In genomic region chr1:45895406-45895805, GRCh38 we compare ENCODE assay signal across 19 cellular contexts.
DNase-seq lines count a peak whose midpoint lies in the region; ATAC-seq and TF ChIP-seq lines count a peak whose summit lies in the region.
"Had no signal": no experiment of that assay in that cellular context is flagged by ENCODE, and none has a peak within 500 bp of the region (broad histone marks: within the 10 kb centered on the region; RNA-seq: fewer than 3 reads in every experiment).

No MANE protein-coding gene starts in this region.

- CTCF ChIA-PET in Panc1 (lab: Charles Lee), result no interaction called here
- CTCF ChIA-PET in GM10248 (lab: Yijun Ruan, JAX), result interaction anchor here (0.8 to 1.8 kb wide), 3 partner anchors 11 to 36 kb away, joined by 3 to 5 read pairs (median 3); no protein-coding TSS in a partner anchor
- CTCF ChIA-PET in WTC11 (lab: Charles Lee), result no interaction called here

- H3K27me3 ChIP-seq in Panc1 (ENCODE audit: control insufficient read depth, insufficient read depth, low read length), result no peaks in the 10 kb centered on the region
- H3K27me3 ChIP-seq: BLaER1 had no signal

- H3K36me3 Mint-ChIP-seq in WTC11, result peaks cover 4% of the 10 kb centered on the region; the same call in 1 of the 2 replicates
- H3K36me3 Mint-ChIP-seq: CD8-positive, alpha-beta memory T cell had no signal

- peaks cover 3% of the 10 kb centered on the region; the same call in 1 of the 2 replicates for H3K9me3 Mint-ChIP-seq in WTC11
- H3K9me3 Mint-ChIP-seq: CD4-positive, alpha-beta T cell; CD8-positive, alpha-beta memory T cell; HFFc6 had no signal

- no peak overlapping the region for H3K27ac ChIP-seq in Panc1 (ENCODE audit: low read length)
- H3K27ac ChIP-seq: BLaER1, C4-2B had no signal

- H3K4me3 ChIP-seq in Panc1 (ENCODE audit: low read depth in 2 of 2, low read length in 2 of 2), result no peak overlapping the region
- no peak overlapping the region for H3K4me3 ChIP-seq in choroid plexus epithelial cell (ENCODE audit: low read depth, low read length)
- H3K4me3 ChIP-seq in epithelial cell of esophagus (ENCODE audit: low read length), result no peak overlapping the region
- H3K4me3 ChIP-seq: BLaER1, HAP-1 had no signal

- H3K27ac Mint-ChIP-seq in WTC11, result no peak overlapping the region
- H3K27ac Mint-ChIP-seq: B cell; CD4-positive, alpha-beta T cell; HFFc6 had no signal

- in situ Hi-C loops in Panc1 (cut with HindIII; ENCODE audit: low pct_unique_long_range_greater_than_20kb, low sequenced_read_pairs), result no loop called here

- no peaks in the 10 kb centered on the region for H3K27me3 Mint-ChIP-seq in WTC11 (ENCODE audit: low read depth)
- H3K27me3 Mint-ChIP-seq: B cell; CD4-positive, alpha-beta T cell; CD8-positive, alpha-beta memory T cell had no signal

- intact Hi-C loops in Panc1 (cut with micrococcal nuclease; ENCODE audit: unreplicated experiment), result no loop called here

- BruUV-seq in Panc1 (replicated peaks; lab: Mats Ljungman, UMichigan), result TSS peak; percentile 25

- H3K4me3 Mint-ChIP-seq in WTC11, result no peak overlapping the region
- H3K4me3 Mint-ChIP-seq: B cell; CD4-positive, alpha-beta T cell; CD8-positive, alpha-beta memory T cell; HFFc6 had no signal

- DNase-seq in M059J (ENCODE audit: low read depth) (peak; percentile 35), Panc1 (ENCODE audit: low read depth, low spot score) (no peak), choroid plexus epithelial cell (ENCODE audit: low read depth) (peak; percentile 20), epithelial cell of esophagus (ENCODE audit: low read depth) (peak; percentile 13), NCI-H2171 (lab: John Stamatoyannopoulos, UW) (no peak), GM10248 (ENCODE audit: extremely low spot score) (no peak), WTC11 (ENCODE audit: low spot score) (no peak)
- DNase-seq: CD4-positive, alpha-beta T cell; CD8-positive, alpha-beta memory T cell; DMS 273 treated with DMSO at 0.1 percent for 48 hours; DMS79; EL; GDM1; GOT3; HFFc6 had no signal

- H3K36me3 ChIP-seq in Panc1 (ENCODE audit: control insufficient read depth, insufficient read depth, low read length), result no peaks in the 10 kb centered on the region
- H3K36me3 ChIP-seq: HAP-1 had no signal

- H3K4me1 Mint-ChIP-seq in WTC11, result 0 out of 2 replicates have a peak, but pooled peaks cover 2% of the 10 kb centered on the region
- H3K4me1 Mint-ChIP-seq: B cell; CD8-positive, alpha-beta memory T cell had no signal

- ATAC-seq in Panc1 (no peak), WTC11 (no peak)

- POLR2A ChIA-PET in Panc1 (lab: Charles Lee) (no interaction called here), GM10248 (lab: Yijun Ruan, JAX) (no interaction called here), WTC11 (lab: Charles Lee) (no interaction called here)

- H3K4me1 ChIP-seq in Panc1 (ENCODE audit: control insufficient read depth, insufficient read depth, low read length), result peaks cover 22% of the 10 kb centered on the region
- H3K4me1 ChIP-seq: BLaER1 had no signal

- TF ChIP-seq CTCF in Panc1 (IDR thresholded peaks at IDR 0.05) (no peak), choroid plexus epithelial cell (conservative IDR thresholded peaks at IDR 0.05; ENCODE audit: low read depth, low read length) (no peak), epithelial cell of esophagus (IDR thresholded peaks at IDR 0.05; ENCODE audit: insufficient read depth, low read depth, low read length, missing control alignments) (no peak), GM10248 (IDR thresholded peaks at IDR 0.05; ENCODE audit: control extremely low read depth, extremely low read depth, low read depth, missing control alignments) (no peak), WTC11 (IDR thresholded peaks at IDR 0.05) (no peak)

- H3K9me3 ChIP-seq in Panc1 (ENCODE audit: control insufficient read depth, insufficient read depth, low read depth, low read length), result no peaks in the 10 kb centered on the region
- H3K9me3 ChIP-seq: BLaER1, HAP-1 had no signal

TF ChIP-seq in WTC11, 78 proteins besides CTCF, POLR2A, EP300 and RAD21:
- TF ChIP-seq ZNF263 (CRISPR knock-in tag; IDR thresholded peaks at IDR 0.05; ENCODE audit: low read depth), result no peak
- no peak for TF ChIP-seq GTF2I (CRISPR knock-in tag; conservative IDR thresholded peaks at IDR 0.05)
- TF ChIP-seq NR3C1 (CRISPR knock-in tag; conservative IDR thresholded peaks at IDR 0.05; ENCODE audit: low read depth), result no peak
- no peak for TF ChIP-seq HMGA2 (CRISPR knock-in tag; IDR thresholded peaks at IDR 0.05)
- no peak for TF ChIP-seq MXD4 (CRISPR knock-in tag; IDR thresholded peaks at IDR 0.05; ENCODE audit: borderline replicate concordance)
- no peak for TF ChIP-seq MLX (CRISPR knock-in tag; IDR thresholded peaks at IDR 0.05)
- TF ChIP-seq ZNF396 (CRISPR knock-in tag; IDR thresholded peaks at IDR 0.05; ENCODE audit: borderline replicate concordance), result no peak
- TF ChIP-seq JAZF1 (CRISPR knock-in tag; IDR thresholded peaks at IDR 0.05), result no peak
- TF ChIP-seq ZNF423 (CRISPR knock-in tag; IDR thresholded peaks at IDR 0.05), result no peak
- no peak for TF ChIP-seq ZBTB43 (CRISPR knock-in tag; IDR thresholded peaks at IDR 0.05)

Comparison
In these comparisons a context has a peak if more than half of its experiments do, and no peak if none do; other contexts are left out.
1. DNase-seq: peak in M059J (single experiment), choroid plexus epithelial cell (single experiment) and epithelial cell of esophagus (single experiment); none in Panc1 (single experiment), NCI-H2171 (single experiment), GM10248 (single experiment) and WTC11 (single experiment).